Comparison of ENCODE assay signal across 21 cellular contexts in genomic region chr14:28365510-28365909, GRCh38.
"Had no signal": no experiment of that assay in that cellular context is flagged by ENCODE, and none has a peak within 500 bp of the region (broad histone marks: within the 10 kb centered on the region; RNA-seq: fewer than 3 reads in every experiment).

No MANE protein-coding gene starts in this region.

- DNase-seq: dermis blood vessel endothelial cell; effector memory CD8-positive, alpha-beta T cell; erythroblast; esophagus squamous epithelium; head of caudate nucleus; left cardiac atrium; mesendoderm; midbrain; naive thymus-derived CD4-positive, alpha-beta T cell; sigmoid colon; stimulated activated CD4-positive, alpha-beta T cell treated with anti-CD3 and anti-CD28 coated beads, Interleukin-4, amount 100 ng/mL, for 4 hours; stimulated activated naive CD8-positive, alpha-beta T cell treated with anti-CD3 and anti-CD28 coated beads, Interleukin-15, Interleukin-2, amounts not matched to agents 100 U/mL and 50 U/mL, for 24 hours; substantia nigra; testis; tibial artery had no signal

- H3K36me3 ChIP-seq: esophagus squamous epithelium, left lung, sigmoid colon, tibial artery had no signal

- H3K9me3 ChIP-seq: testis had no signal

- ATAC-seq: effector memory CD8-positive, alpha-beta T cell; left cardiac atrium; left lung; naive thymus-derived CD4-positive, alpha-beta T cell; right cardiac atrium; stimulated activated memory B cell treated with anti-CD40 and anti-IgM and Interleukin-4, amounts not matched to agents 10 μg/mL and 1 μg/mL and 100 μg/mL, for 72 hours; stimulated activated naive CD8-positive, alpha-beta T cell treated with anti-CD3 and anti-CD28 coated beads, Interleukin-15, Interleukin-2, amounts not matched to agents 100 U/mL and 50 U/mL, for 24 hours had no signal

- H2AFZ ChIP-seq: neural progenitor cell, parathyroid adenoma had no signal

- H3K4me1 ChIP-seq: esophagus squamous epithelium, left lung, neural progenitor cell, parathyroid adenoma, sigmoid colon, testis, tibial artery had no signal

- H3K79me2 ChIP-seq: parathyroid adenoma had no signal

- H3K27me3 ChIP-seq: esophagus squamous epithelium, left lung, neural progenitor cell, sigmoid colon, testis, tibial artery had no signal

- H3K9ac ChIP-seq: neural progenitor cell, parathyroid adenoma had no signal

- H3K27ac ChIP-seq: coronary artery, esophagus squamous epithelium, left lung, neural progenitor cell, parathyroid adenoma, sigmoid colon, testis, tibial artery had no signal

- H3K4me3 ChIP-seq: coronary artery, esophagus squamous epithelium, left lung, neural progenitor cell, sigmoid colon, testis, tibial artery had no signal

- H3K4me2 ChIP-seq: neural progenitor cell had no signal
